ENCODE assay signal across 10 cellular contexts in genomic region chr15:83199288-83199687, GRCh38. TPM values are rescaled to one million over a fixed set of nuclear protein-coding genes. Genes with fewer than 3 reads are reported as not detected.
DNase-seq lines count a peak whose midpoint lies in the region; ATAC-seq and TF ChIP-seq lines count a peak whose summit lies in the region.
"Had no signal": no experiment of that assay in that cellular context is flagged by ENCODE, and none has a peak within 500 bp of the region (broad histone marks: within the 10 kb centered on the region; RNA-seq: fewer than 3 reads in every experiment).

No MANE protein-coding gene starts in this region.

- no peak overlapping the region for H3K4me3 ChIP-seq in transverse colon
- H3K4me3 ChIP-seq: sigmoid colon had no signal

- no peak for TF ChIP-seq CTCF in transverse colon (IDR thresholded peaks at IDR 0.05)

- ATAC-seq in activated CD4-positive, alpha-beta T cell treated with anti-CD3 and anti-CD28 coated beads for 36 hours = peak; percentile 91
- ATAC-seq in GM21447 (IDR thresholded peaks at IDR 0.05; ENCODE audit: unreplicated experiment) (peak; percentile 94), HG03135 (IDR thresholded peaks at IDR 0.05; ENCODE audit: unreplicated experiment) (peak; percentile 88)
- peak; percentile 58 for ATAC-seq in effector memory CD8-positive, alpha-beta T cell (replicated peaks)

- no peaks in the 10 kb centered on the region for H3K9me3 Mint-ChIP-seq in activated CD4-positive, alpha-beta T cell treated with anti-CD3 and anti-CD28 coated beads for 36 hours (ENCODE audit: low read depth)
- H3K9me3 Mint-ChIP-seq in effector memory CD8-positive, alpha-beta T cell = no peaks in the 10 kb centered on the region

- H3K27ac Mint-ChIP-seq in activated CD4-positive, alpha-beta T cell treated with anti-CD3 and anti-CD28 coated beads for 36 hours = no peak overlapping the region
- no peak overlapping the region for H3K27ac Mint-ChIP-seq in effector memory CD8-positive, alpha-beta T cell

- 50 to 67% methylated on average over 1 of the region's 1 CpG for WGBS in transverse colon (ENCODE audit: low coverage in 1 of 2), 2 donors

- TF ChIP-seq POLR2A in transverse colon (IDR thresholded peaks at IDR 0.05) = no peak

- H3K36me3 ChIP-seq in transverse colon = no peaks in the 10 kb centered on the region
- H3K36me3 ChIP-seq: sigmoid colon had no signal

- no peak overlapping the region for H3K4me3 Mint-ChIP-seq in activated CD4-positive, alpha-beta T cell treated with anti-CD3 and anti-CD28 coated beads for 36 hours
- H3K4me3 Mint-ChIP-seq in effector memory CD8-positive, alpha-beta T cell = no peak overlapping the region

- POLR2A ChIA-PET in activated CD4-positive, alpha-beta T cell treated with anti-CD3 and anti-CD28 coated beads for 36 hours (lab: Charles Lee) = interaction anchor here (0.8 kb wide), 1 partner anchor 10 kb away, joined by 3 read pairs; no protein-coding TSS in a partner anchor

- in situ Hi-C loops in transverse colon (cut with MboI; ENCODE audit: low pct_ligation_motif_present in 1 of 4, low pct_unique_long_range_greater_than_20kb in 1 of 4, low sequenced_read_pairs in 3 of 4) = no loop called here
- in situ Hi-C loops in ACHN (cut with HindIII; ENCODE audit: low pct_ligation_motif_present, low pct_unique_long_range_greater_than_20kb, low sequenced_read_pairs) = no loop called here

- H3K27me3 ChIP-seq in transverse colon = no peaks in the 10 kb centered on the region
- H3K27me3 ChIP-seq: sigmoid colon had no signal

- peak; percentile 37 for DNase-seq in activated CD4-positive, alpha-beta T cell treated with anti-CD3 and anti-CD28 coated beads for 36 hours
- DNase-seq in activated CD4-positive, alpha-beta T cell treated with anti-CD3 and anti-CD28 coated beads for 1 hour = no peak
- no peak for DNase-seq in effector memory CD8-positive, alpha-beta T cell
- DNase-seq in transverse colon (no peak), ACHN (no peak), SIG-M5 treated with dmso at 0.1 percent for 504 hours (lab: John Stamatoyannopoulos, UW; ENCODE audit: unreplicated experiment) (no peak)
- DNase-seq: NCI-H510A, sigmoid colon had no signal

- CTCF ChIA-PET in activated CD4-positive, alpha-beta T cell treated with anti-CD3 and anti-CD28 coated beads for 36 hours (lab: Charles Lee) = interaction anchor here (1.0 kb wide), 1 partner anchor 11 kb away, joined by 3 read pairs; no protein-coding TSS in a partner anchor

- no peaks in the 10 kb centered on the region for H3K36me3 Mint-ChIP-seq in activated CD4-positive, alpha-beta T cell treated with anti-CD3 and anti-CD28 coated beads for 36 hours (ENCODE audit: low read depth)
- no peaks in the 10 kb centered on the region for H3K36me3 Mint-ChIP-seq in effector memory CD8-positive, alpha-beta T cell (ENCODE audit: insufficient read depth)

- no peak for TF ChIP-seq EP300 in transverse colon (IDR thresholded peaks at IDR 0.05; ENCODE audit: low read depth)

- peaks cover 17% of the 10 kb centered on the region for H3K27me3 Mint-ChIP-seq in activated CD4-positive, alpha-beta T cell treated with anti-CD3 and anti-CD28 coated beads for 36 hours
- H3K27me3 Mint-ChIP-seq in effector memory CD8-positive, alpha-beta T cell = peaks cover 0 to 36% of the 10 kb centered on the region in 2 donors

- no peak overlapping the region for H3K27ac ChIP-seq in transverse colon
- H3K27ac ChIP-seq: sigmoid colon had no signal

- no peaks in the 10 kb centered on the region for H3K9me3 ChIP-seq in transverse colon
- H3K9me3 ChIP-seq: sigmoid colon had no signal

- peaks cover 20% of the 10 kb centered on the region for H3K4me1 Mint-ChIP-seq in activated CD4-positive, alpha-beta T cell treated with anti-CD3 and anti-CD28 coated beads for 36 hours
- no peaks in the 10 kb centered on the region for H3K4me1 Mint-ChIP-seq in effector memory CD8-positive, alpha-beta T cell (ENCODE audit: low read depth in 2 of 2)

- intact Hi-C loops in activated CD4-positive, alpha-beta T cell treated with anti-CD3 and anti-CD28 coated beads for 36 hours (cut with DNase I, micrococcal nuclease) = loop anchor here (2.0 to 10.0 kb wide), 3 partner anchors 34 to 132 kb away; partner anchors contain the start of gene BTBD1 (in 2 of the 2)
- intact Hi-C loops in transverse colon (cut with DNase I; ENCODE audit: low total_unique reads) = no loop called here

- H3K4me1 ChIP-seq in transverse colon = peaks cover 0 to 18% (median 0%) of the 10 kb centered on the region in 4 donors

RNA-seq across cellular contexts. Expression of gene HDGFL3, which starts 8.3 kb away (rescaled TPM):
- total RNA-seq in activated CD4-positive, alpha-beta T cell treated with anti-CD3 and anti-CD28 coated beads for 36 hours = 1 to 10 TPM; 5.0 to 7.4 TPM
- total RNA-seq in transverse colon = 10 to 100 TPM in 1 of 4 donors, 1 to 10 TPM in 3; 2.6 to 16.5 (median 5.2) TPM
